9 cellular contexts compared by ENCODE assay signal in genomic region chr2:241882090-241882625, GRCh38. TPM values are rescaled to one million over a fixed set of nuclear protein-coding genes. Genes with fewer than 3 reads are reported as not detected.
DNase-seq lines count a peak whose midpoint lies in the region; ATAC-seq and TF ChIP-seq lines count a peak whose summit lies in the region.
"Had no signal": no experiment of that assay in that cellular context is flagged by ENCODE, and none has a peak within 500 bp of the region (broad histone marks: within the 10 kb centered on the region; RNA-seq: fewer than 3 reads in every experiment).

No MANE protein-coding gene starts in this region.

- H3K27ac ChIP-seq in HCT116 (ENCODE audit: low read depth, low read length) (peak overlapping the region; percentile 69), right cardiac atrium (ENCODE audit: low read length) (peak overlapping the region; percentile 22)

- ATAC-seq in HCT116 = peak; percentile 57
- ATAC-seq in activated T-cell treated with anti-CD3 and anti-CD28 coated beads, Interleukin-2, amount 50 U/mL, for 72 hours (replicated peaks in 1 of 2) = peak; percentile 54 to 58
- peak; percentile 48 to 53 for ATAC-seq in right cardiac atrium

- DNase-seq in NCI-H2081 (lab: John Stamatoyannopoulos, UW) (peak; percentile 22 to 59), NCI-H2081 treated with DMSO at 0.1 percent for 48 hours (lab: John Stamatoyannopoulos, UW) (no peak), HCT116 (ENCODE audit: low read depth, low spot score) (no peak), NCI-H146 treated with DMSO at 0.1 percent for 48 hours (lab: John Stamatoyannopoulos, UW; ENCODE audit: unreplicated experiment) (peak; percentile 13), right cardiac atrium (peak; percentile 75 to 87 (median 84)), NCI-H510A treated with DMSO at 0.1 percent for 48 hours (lab: John Stamatoyannopoulos, UW) (no peak)
- peak; percentile 71 to 82 for DNase-seq in activated T-cell treated with anti-CD3 and anti-CD28 coated beads, Interleukin-2, amount 50 U/mL, for 72 hours
- DNase-seq in stimulated activated CD4-positive, alpha-beta T cell treated with anti-CD3 and anti-CD28 coated beads, Interleukin-12 subunit alpha, Interleukin-12 subunit beta, amount 100 ng/mL, for 24 hours (ENCODE audit: low read depth in 2 of 2) = peak; percentile 51 to 55

- no peaks in the 10 kb centered on the region for H3K36me3 ChIP-seq in HCT116 (ENCODE audit: control insufficient read depth in 1 of 2, insufficient read depth in 2 of 2, low read length in 2 of 2)

- TF ChIP-seq CTCF in HCT116 (IDR thresholded peaks at IDR 0.05 in 2 of 3, conservative IDR thresholded peaks at IDR 0.05 in 1 of 3; ENCODE audit: borderline replicate concordance in 1 of 3, insufficient read depth in 1 of 3, low read depth in 2 of 3, low read length in 2 of 3) = peak in 2 of 3 experiments; percentile 20 to 28; a peak in 3 of 6 replicates

- H3K9ac ChIP-seq in HCT116 (ENCODE audit: low read length) = peak overlapping the region; percentile 70

- no peak for TF ChIP-seq POLR2A in HCT116 (IDR thresholded peaks at IDR 0.05; ENCODE audit: borderline replicate concordance, extremely low read depth, insufficient read depth, insufficient read length)

- H3K9me2 ChIP-seq in HCT116 (ENCODE audit: insufficient read depth) = no peaks in the 10 kb centered on the region

- intact Hi-C loops in HCT116 (cut with micrococcal nuclease) (loop anchor here (5.0 to 10.0 kb wide), 2 partner anchors 327 to 525 kb away; partner anchors contain the start of genes BOK and FARP2), right cardiac atrium (cut with DNase I) (no loop called here)

- POLR2A ChIA-PET in HCT116 (lab: Charles Lee) = no interaction called here

- no peaks in the 10 kb centered on the region for H4K20me1 ChIP-seq in HCT116 (ENCODE audit: insufficient read depth)

- H3K9me3 Mint-ChIP-seq in activated T-cell treated with anti-CD3 and anti-CD28 coated beads, Interleukin-2, amount 50 U/mL, for 72 hours = no peaks in the 10 kb centered on the region

- BruUV-seq in HCT116 (replicated peaks; lab: Mats Ljungman, UMichigan) = no TSS peak

- CTCF ChIA-PET in HCT116 (lab: Charles Lee) = no interaction called here

- H3K4me1 Mint-ChIP-seq in activated T-cell treated with anti-CD3 and anti-CD28 coated beads, Interleukin-2, amount 50 U/mL, for 72 hours (ENCODE audit: low read depth) = peaks cover 55% of the 10 kb centered on the region

- no peak for TF ChIP-seq RAD21 in HCT116 (IDR thresholded peaks at IDR 0.05; ENCODE audit: low read depth)

- 7% methylated on average over 23 of the region's 23 CpGs for WGBS in right cardiac atrium

- H3K36me3 Mint-ChIP-seq in activated T-cell treated with anti-CD3 and anti-CD28 coated beads, Interleukin-2, amount 50 U/mL, for 72 hours (ENCODE audit: insufficient read depth in 2 of 2) = peaks cover 0 to 4% of the 10 kb centered on the region in 2 donors

- no peaks in the 10 kb centered on the region for H3K9me3 ChIP-seq in HCT116 (ENCODE audit: control insufficient read depth in 1 of 2, insufficient read depth in 1 of 2, low read depth in 1 of 2, low read length in 2 of 2)
- no peaks in the 10 kb centered on the region for H3K9me3 ChIP-seq in right cardiac atrium (ENCODE audit: control insufficient read depth, low read length)

- peak overlapping the region; percentile 74 for H2AFZ ChIP-seq in HCT116 (ENCODE audit: low read depth, low read length, poor library complexity, severe bottlenecking)

- H3K4me2 ChIP-seq in HCT116 (ENCODE audit: low read length) = peak overlapping the region; percentile 100

- no peaks in the 10 kb centered on the region for H3K79me2 ChIP-seq in HCT116 (ENCODE audit: insufficient read depth, low read length)

- peaks cover 10 to 23% of the 10 kb centered on the region in 2 experiments; a peak in 3 of 4 replicates for H3K4me1 ChIP-seq in HCT116 (ENCODE audit: control insufficient read depth in 1 of 2, insufficient read depth in 2 of 2, low read length in 2 of 2)
- H3K4me1 ChIP-seq in right cardiac atrium (ENCODE audit: control insufficient read depth, insufficient read depth, low read length) = no peaks in the 10 kb centered on the region

- H3K4me3 ChIP-seq in HCT116 (replicated peaks in 1 of 2; ENCODE audit: low read depth in 1 of 2, low read length in 2 of 2) = peak overlapping the region; percentile 44 to 67
- no peak overlapping the region for H3K4me3 ChIP-seq in right cardiac atrium (ENCODE audit: low read length)

- RAD21 ChIA-PET in HCT116 (lab: Charles Lee; ENCODE audit: low non-redundant PET in 1 of 2, low total read pairs in 2 of 2, uncharacterized antibody in 2 of 2, unreplicated experiment in 2 of 2) = no interaction called here

- H3K4me3 Mint-ChIP-seq in activated T-cell treated with anti-CD3 and anti-CD28 coated beads, Interleukin-2, amount 50 U/mL, for 72 hours = peak overlapping the region; percentile 85 to 95

- H3K27me3 Mint-ChIP-seq in activated T-cell treated with anti-CD3 and anti-CD28 coated beads, Interleukin-2, amount 50 U/mL, for 72 hours (ENCODE audit: low read depth) = no peaks in the 10 kb centered on the region

- peak overlapping the region; percentile 38 for H3K27ac Mint-ChIP-seq in activated T-cell treated with anti-CD3 and anti-CD28 coated beads, Interleukin-2, amount 50 U/mL, for 72 hours

- H3K27me3 ChIP-seq in HCT116 (ENCODE audit: insufficient read depth, low read length) (no peaks in the 10 kb centered on the region), right cardiac atrium (ENCODE audit: control insufficient read depth, insufficient read depth) (no peaks in the 10 kb centered on the region)

TF ChIP-seq in HCT116, 20 proteins besides CTCF, POLR2A, EP300 and RAD21:
- TF ChIP-seq ZFX (IDR thresholded peaks at IDR 0.05) = peak; percentile 35; the same call in 1 of the 2 replicates
- TF ChIP-seq TCF7L2 (IDR thresholded peaks at IDR 0.05; ENCODE audit: borderline replicate concordance, extremely low read depth, insufficient read depth, insufficient read length) = peak; percentile 10
- TF ChIP-seq POLR2AphosphoS5 (IDR thresholded peaks at IDR 0.05; ENCODE audit: low read depth, low read length) = no peak

RNA-seq across cellular contexts. Expression of gene RTP5, which starts 12.6 kb away (rescaled TPM):
- total RNA-seq in HCT116 (2021; ENCODE audit: unreplicated experiment) (not detected), right cardiac atrium (not detected)
- not detected in 2 replicates for polyA plus RNA-seq in HCT116 (2012)
- under 1 TPM; 0.12 to 0.56 TPM for total RNA-seq in activated T-cell treated with anti-CD3 and anti-CD28 coated beads, Interleukin-2, amount 50 U/mL, for 72 hours
- polyA plus RNA-seq in right cardiac atrium = 0.05 TPM
- total RNA-seq: Daoy had no signal

RNA-seq across cellular contexts. Expression of gene PDCD1, which starts 23.5 kb away (rescaled TPM):
- total RNA-seq in HCT116 (2021; ENCODE audit: unreplicated experiment) = 0.22 TPM
- polyA plus RNA-seq in HCT116 (2012) = 0.04 TPM in 1 of 2 replicates, not detected in the other
- total RNA-seq in activated T-cell treated with anti-CD3 and anti-CD28 coated beads, Interleukin-2, amount 50 U/mL, for 72 hours = 10 to 100 TPM; 15.7 to 23.0 TPM
- total RNA-seq in right cardiac atrium = 1 to 10 TPM; 5.2 to 6.8 (median 5.4) TPM
- polyA plus RNA-seq in right cardiac atrium = 7.4 TPM
- total RNA-seq: Daoy had no signal

Comparison
In these comparisons a context has a peak if more than half of its experiments do, and no peak if none do; other contexts are left out.
1. DNase-seq: peak in NCI-H2081 (2 of 2), NCI-H146 treated with DMSO at 0.1 percent for 48 hours (single experiment), activated T-cell treated with anti-CD3 and anti-CD28 coated beads, Interleukin-2, amount 50 U/mL, for 72 hours (2 of 2), right cardiac atrium (3 of 3) and stimulated activated CD4-positive, alpha-beta T cell treated with anti-CD3 and anti-CD28 coated beads, Interleukin-12 subunit alpha, Interleukin-12 subunit beta, amount 100 ng/mL, for 24 hours (2 of 2); none in NCI-H2081 treated with DMSO at 0.1 percent for 48 hours (single experiment), HCT116 (single experiment) and NCI-H510A treated with DMSO at 0.1 percent for 48 hours (single experiment).
2. Peak in every context shown above with its lines, with median percentiles within 50 percentile points of each other: ATAC-seq.